ENCODE assay signal across 20 cellular contexts in genomic region chr15:51121631-51122225, GRCh38. TPM values are rescaled to one million over a fixed set of nuclear protein-coding genes. Genes with fewer than 3 reads are reported as not detected.
DNase-seq lines count a peak whose midpoint lies in the region; ATAC-seq, FAIRE-seq and TF ChIP-seq lines count a peak whose summit lies in the region.
"Had no signal": no experiment of that assay in that cellular context is flagged by ENCODE, and none has a peak within 500 bp of the region (broad histone marks: within the 10 kb centered on the region; RNA-seq: fewer than 3 reads in every experiment).

No MANE protein-coding gene starts in this region.

- peaks cover 7% of the 10 kb centered on the region for H3K9me3 Mint-ChIP-seq in MCF 10A (ENCODE audit: unreplicated experiment)

- intact Hi-C loops in MCF 10A (cut with micrococcal nuclease) = loop anchor here (1.0 kb wide), 1 partner anchor 117 kb away; no protein-coding TSS in a partner anchor
- intact Hi-C loops in breast epithelium (cut with DNase I; ENCODE audit: low total_unique reads) = no loop called here
- intact Hi-C loops in PC-3 (cut with micrococcal nuclease) = no loop called here
- intact Hi-C loops in endothelial cell of umbilical vein (cut with micrococcal nuclease) = loop anchor here (1.0 kb wide), 2 partner anchors 11 to 24 kb away; no protein-coding TSS in a partner anchor
- intact Hi-C loops in uterus (cut with DNase I; ENCODE audit: low total_unique reads) = no loop called here
- intact Hi-C loops in esophagus muscularis mucosa (cut with DNase I) = no loop called here

- CTCF ChIA-PET in MCF 10A (lab: Yijun Ruan, JAX) = interaction anchor here (0.6 to 2.4 kb wide), 4 partner anchors 11 to 134 kb away, joined by 3 to 11 read pairs (median 4); no protein-coding TSS in a partner anchor
- CTCF ChIA-PET in PC-3 (lab: Charles Lee) = no interaction called here
- CTCF ChIA-PET in endothelial cell of umbilical vein (lab: Charles Lee) = interaction anchor here (0.6 to 1.9 kb wide), 6 partner anchors 11 to 52 kb away, joined by 3 to 18 read pairs (median 4); no protein-coding TSS in a partner anchor

- H3K36me3 Mint-ChIP-seq in MCF 10A (ENCODE audit: insufficient read depth, unreplicated experiment) = no peaks in the 10 kb centered on the region

- no peak overlapping the region for H3K4me3 Mint-ChIP-seq in MCF 10A (ENCODE audit: unreplicated experiment)

- H3F3A ChIP-seq in PC-3 (ENCODE audit: low read length, unreplicated experiment) = no peaks in the 10 kb centered on the region

- TF ChIP-seq CTCF in MCF 10A (IDR thresholded peaks at IDR 0.05; ENCODE audit: unreplicated experiment) (no peak), breast epithelium (IDR thresholded peaks at IDR 0.05) (no peak), PC-3 (conservative IDR thresholded peaks at IDR 0.05; ENCODE audit: low read depth, low read length) (no peak), endothelial cell of umbilical vein (IDR thresholded peaks at IDR 0.05; ENCODE audit: extremely low read depth in 1 of 2, insufficient read depth in 1 of 2, low read depth in 1 of 2, low read length in 2 of 2) (no peak), uterus (IDR thresholded peaks at IDR 0.05) (no peak), esophagus muscularis mucosa (IDR thresholded peaks at IDR 0.05) (no peak)

- dilution Hi-C loops in endothelial cell of umbilical vein (cut with MboI; ENCODE audit: extremely low pct_ligation_motif_present, low sequenced_read_pairs) = no loop called here

- H3K4me2 ChIP-seq in PC-3 (ENCODE audit: low read length) = 0 out of 2 replicates have a peak overlapping the region, but pooled peaks have one; percentile 13
- peak overlapping the region; percentile 44 for H3K4me2 ChIP-seq in endothelial cell of umbilical vein (ENCODE audit: insufficient read depth, low read length)
- H3K4me2 ChIP-seq: KMS-11 had no signal

- no peak overlapping the region for H3K4me3 ChIP-seq in breast epithelium
- H3K4me3 ChIP-seq in PC-3 (ENCODE audit: low read length) = no peak overlapping the region
- H3K4me3 ChIP-seq in endothelial cell of umbilical vein (replicated peaks in 1 of 3; ENCODE audit: insufficient read depth in 1 of 3, low read depth in 1 of 3, low read length in 3 of 3) = no peak overlapping the region
- H3K4me3 ChIP-seq in uterus = no peak overlapping the region
- H3K4me3 ChIP-seq in esophagus muscularis mucosa = no peak overlapping the region
- H3K4me3 ChIP-seq: BLaER1 treated with 17β-estradiol and CSF1 and Interleukin-3, amounts not matched to agents 10 nM and 100 nM had no signal

- H3K9me3 ChIP-seq in breast epithelium (no peaks in the 10 kb centered on the region), PC-3 (ENCODE audit: low read length) (no peaks in the 10 kb centered on the region), endothelial cell of umbilical vein (replicated peaks; ENCODE audit: control insufficient read depth, insufficient read depth, low read length) (no peaks in the 10 kb centered on the region), uterus (no peaks in the 10 kb centered on the region), esophagus muscularis mucosa (no peaks in the 10 kb centered on the region)

- DNase-seq in MCF 10A (ENCODE audit: unreplicated experiment) (no peak), breast epithelium (ENCODE audit: low spot score in 2 of 2) (no peak), PC-3 (no peak), endothelial cell of umbilical vein (ENCODE audit: low read depth, low spot score) (no peak), uterus (no peak), esophagus muscularis mucosa (ENCODE audit: extremely low spot score) (no peak)
- DNase-seq: DND-41, MM.1S, NCI-H1092 treated with DMSO at 0.1 percent for 48 hours, NCI-H1694 treated with DMSO at 0.1 percent for 48 hours, NCI-H2107, NCI-H2227 treated with DMSO at 0.1 percent for 48 hours, NCI-H524 treated with DMSO at 0.1 percent for 48 hours, RPMI8226 had no signal

- no peaks in the 10 kb centered on the region for H3K9me2 ChIP-seq in PC-3 (replicated peaks; ENCODE audit: low read length)

- H2AFZ ChIP-seq in PC-3 (ENCODE audit: low read length) (no peak overlapping the region), endothelial cell of umbilical vein (ENCODE audit: low read depth, low read length) (no peak overlapping the region)

- no peaks in the 10 kb centered on the region for H3K79me2 ChIP-seq in PC-3 (ENCODE audit: low read length)
- H3K79me2 ChIP-seq in endothelial cell of umbilical vein (ENCODE audit: control insufficient read depth, insufficient read depth, low read length) = no peaks in the 10 kb centered on the region

- H3K27me3 ChIP-seq in breast epithelium = no peaks in the 10 kb centered on the region
- no peaks in the 10 kb centered on the region for H3K27me3 ChIP-seq in PC-3 (ENCODE audit: low read length)
- no peaks in the 10 kb centered on the region for H3K27me3 ChIP-seq in endothelial cell of umbilical vein (ENCODE audit: control insufficient read depth in 2 of 2, insufficient read depth in 2 of 2, low read length in 2 of 2)
- H3K27me3 ChIP-seq in uterus = no peaks in the 10 kb centered on the region
- H3K27me3 ChIP-seq in esophagus muscularis mucosa = no peaks in the 10 kb centered on the region
- H3K27me3 ChIP-seq: BLaER1 treated with 17β-estradiol and CSF1 and Interleukin-3, amounts not matched to agents 10 nM and 100 nM had no signal

- POLR2A ChIA-PET in MCF 10A (lab: Yijun Ruan, JAX) (interaction anchor here (0.7 to 1.3 kb wide), 7 partner anchors 10 to 118 kb away, joined by 3 to 6 read pairs (median 3); no protein-coding TSS in a partner anchor), PC-3 (lab: Charles Lee; ENCODE audit: unreplicated experiment) (no interaction called here), endothelial cell of umbilical vein (lab: Charles Lee) (interaction anchor here (0.6 to 1.4 kb wide), 5 partner anchors 11 to 194 kb away, joined by 4 to 5 read pairs (median 5); no protein-coding TSS in a partner anchor)

- peak overlapping the region; percentile 63 for H3K27ac Mint-ChIP-seq in MCF 10A (ENCODE audit: low read depth, unreplicated experiment)

- no peak overlapping the region for H3K9ac ChIP-seq in PC-3 (ENCODE audit: low read length)
- H3K9ac ChIP-seq in endothelial cell of umbilical vein (replicated peaks; ENCODE audit: extremely low read depth, insufficient read depth, low read length) = peak overlapping the region; percentile 39
- H3K9ac ChIP-seq: BLaER1 treated with 17β-estradiol and CSF1 and Interleukin-3, amounts not matched to agents 10 nM and 100 nM; KMS-11 had no signal

- no peak for TF ChIP-seq POLR2A in breast epithelium (IDR thresholded peaks at IDR 0.05)
- TF ChIP-seq POLR2A in endothelial cell of umbilical vein (IDR thresholded peaks at IDR 0.05; ENCODE audit: low read depth, low read length) = no peak
- no peak for TF ChIP-seq POLR2A in uterus (IDR thresholded peaks at IDR 0.05)
- no peak for TF ChIP-seq POLR2A in esophagus muscularis mucosa (IDR thresholded peaks at IDR 0.05; ENCODE audit: low read depth)

- 100% methylated on average over 1 of the region's 1 CpG for WGBS in esophagus muscularis mucosa

- H3K4me1 ChIP-seq in breast epithelium (no peaks in the 10 kb centered on the region), PC-3 (ENCODE audit: insufficient read depth, low read length) (peaks cover 14% of the 10 kb centered on the region), endothelial cell of umbilical vein (ENCODE audit: control insufficient read depth, extremely low read depth, insufficient read depth, low read length) (peaks cover 25% of the 10 kb centered on the region), uterus (peaks cover 0 to 7% of the 10 kb centered on the region in 2 donors), esophagus muscularis mucosa (peaks cover 0 to 11% (median 6%) of the 10 kb centered on the region in 4 donors)

- FAIRE-seq in endothelial cell of umbilical vein (lab: Jason Lieb, UNC) = no peak
- FAIRE-seq: H1 had no signal

- H4K20me1 ChIP-seq in PC-3 (ENCODE audit: low read length) (no peaks in the 10 kb centered on the region), endothelial cell of umbilical vein (replicated peaks; ENCODE audit: control insufficient read depth, extremely low read depth, insufficient read depth, low read length) (no peaks in the 10 kb centered on the region)
- H4K20me1 ChIP-seq: BLaER1 treated with 17β-estradiol and CSF1 and Interleukin-3, amounts not matched to agents 10 nM and 100 nM had no signal

- H3K4me1 Mint-ChIP-seq in MCF 10A (ENCODE audit: insufficient read depth, unreplicated experiment) = peaks cover 27% of the 10 kb centered on the region

- TF ChIP-seq EP300 in esophagus muscularis mucosa (IDR thresholded peaks at IDR 0.05) = no peak

- no peak overlapping the region for H3K27ac ChIP-seq in breast epithelium
- no peak overlapping the region for H3K27ac ChIP-seq in PC-3 (ENCODE audit: low read length)
- H3K27ac ChIP-seq in endothelial cell of umbilical vein (ENCODE audit: insufficient read depth, low read depth, low read length) = peak overlapping the region; percentile 85
- peak overlapping the region; percentile 66 to 80 for H3K27ac ChIP-seq in uterus
- H3K27ac ChIP-seq in esophagus muscularis mucosa (replicated peaks in 1 of 4) = peak overlapping the region in 2 of 4 donors; percentile 38 to 50
- H3K27ac ChIP-seq: 22Rv1, KMS-11 had no signal

- H3K9me1 ChIP-seq in endothelial cell of umbilical vein (replicated peaks; ENCODE audit: control insufficient read depth, extremely low read depth, insufficient read depth, low read length) = no peaks in the 10 kb centered on the region

- no peaks in the 10 kb centered on the region for H3K27me3 Mint-ChIP-seq in MCF 10A (ENCODE audit: insufficient read depth, unreplicated experiment)

- no TSS peak for BruUV-seq in MCF 10A (replicated peaks; lab: Mats Ljungman, UMichigan)
- BruUV-seq in PC-3 (replicated peaks; lab: Mats Ljungman, UMichigan) = no TSS peak
- TSS peak; percentile 93 for BruUV-seq in endothelial cell of umbilical vein (replicated peaks; lab: Mats Ljungman, UMichigan)

- no peaks in the 10 kb centered on the region for H3K36me3 ChIP-seq in breast epithelium
- no peaks in the 10 kb centered on the region for H3K36me3 ChIP-seq in PC-3 (ENCODE audit: low read depth, low read length)
- no peaks in the 10 kb centered on the region for H3K36me3 ChIP-seq in endothelial cell of umbilical vein (ENCODE audit: control insufficient read depth in 2 of 2, extremely low read depth in 1 of 2, insufficient read depth in 2 of 2, low read length in 2 of 2)
- H3K36me3 ChIP-seq in uterus = no peaks in the 10 kb centered on the region
- H3K36me3 ChIP-seq in esophagus muscularis mucosa = no peaks in the 10 kb centered on the region
- H3K36me3 ChIP-seq: BLaER1 treated with 17β-estradiol and CSF1 and Interleukin-3, amounts not matched to agents 10 nM and 100 nM had no signal

- no peak for ATAC-seq in PC-3
- no peak for ATAC-seq in HG03432 (IDR thresholded peaks at IDR 0.05; ENCODE audit: unreplicated experiment)
- no peak for ATAC-seq in GM18502 (IDR thresholded peaks at IDR 0.05; ENCODE audit: poor library complexity, unreplicated experiment)

RNA-seq across cellular contexts. Expression of gene TNFAIP8L3, which starts 27.0 kb away (rescaled TPM):
- total RNA-seq in MCF 10A (2022) (2.6 and 4.2 TPM in 2 replicates), breast epithelium (1 to 10 TPM; 2.5 to 4.3 (median 4.0) TPM), PC-3 (2014; rRNA removed) (not detected in 2 replicates), endothelial cell of umbilical vein (36.9 and 38.3 TPM in 2 replicates), uterus (100 to 1,000 TPM in 1 of 4 donors, 10 to 100 TPM in 3; 20.0 to 173 (median 43.2) TPM), esophagus muscularis mucosa (10 to 100 TPM; 13.4 to 26.4 (median 15.6) TPM)
- 7.6 and 8.8 TPM in 2 replicates for polyA plus RNA-seq in endothelial cell of umbilical vein
- polyA plus RNA-seq in endothelial cell of umbilical vein (2011; cell fraction: cytosol; rRNA removed) = 11.3 and 11.4 TPM in 2 replicates
- polyA plus RNA-seq in endothelial cell of umbilical vein (2011; cell fraction: nucleus; rRNA removed) = 6.0 and 7.3 TPM in 2 replicates
- 49.8 and 69.4 TPM in 2 replicates for polyA plus RNA-seq in endothelial cell of umbilical vein (2012)
- 14.7 and 16.4 TPM in 2 replicates for polyA minus RNA-seq in endothelial cell of umbilical vein
- not detected for polyA minus RNA-seq in endothelial cell of umbilical vein (2011; cell fraction: cytosol; rRNA and poly(A)+ RNA removed)
- polyA minus RNA-seq in endothelial cell of umbilical vein (2011; cell fraction: nucleus; rRNA and poly(A)+ RNA removed) = 5.2 and 5.7 TPM in 2 replicates

Comparison
In these comparisons a context has a peak if more than half of its experiments do, and no peak if none do; other contexts are left out.
1. intact Hi-C loops: an anchor here in MCF 10A (1.0 kb wide) and endothelial cell of umbilical vein (1.0 kb wide); none called in breast epithelium, PC-3, uterus and esophagus muscularis mucosa.
2. H3K27ac ChIP-seq: peak in endothelial cell of umbilical vein (single experiment) and uterus (2 of 2); none in breast epithelium (0 of 2) and PC-3 (single experiment).